Comparison of ENCODE assay signal across 10 cellular contexts in the genomic region with DNA sequence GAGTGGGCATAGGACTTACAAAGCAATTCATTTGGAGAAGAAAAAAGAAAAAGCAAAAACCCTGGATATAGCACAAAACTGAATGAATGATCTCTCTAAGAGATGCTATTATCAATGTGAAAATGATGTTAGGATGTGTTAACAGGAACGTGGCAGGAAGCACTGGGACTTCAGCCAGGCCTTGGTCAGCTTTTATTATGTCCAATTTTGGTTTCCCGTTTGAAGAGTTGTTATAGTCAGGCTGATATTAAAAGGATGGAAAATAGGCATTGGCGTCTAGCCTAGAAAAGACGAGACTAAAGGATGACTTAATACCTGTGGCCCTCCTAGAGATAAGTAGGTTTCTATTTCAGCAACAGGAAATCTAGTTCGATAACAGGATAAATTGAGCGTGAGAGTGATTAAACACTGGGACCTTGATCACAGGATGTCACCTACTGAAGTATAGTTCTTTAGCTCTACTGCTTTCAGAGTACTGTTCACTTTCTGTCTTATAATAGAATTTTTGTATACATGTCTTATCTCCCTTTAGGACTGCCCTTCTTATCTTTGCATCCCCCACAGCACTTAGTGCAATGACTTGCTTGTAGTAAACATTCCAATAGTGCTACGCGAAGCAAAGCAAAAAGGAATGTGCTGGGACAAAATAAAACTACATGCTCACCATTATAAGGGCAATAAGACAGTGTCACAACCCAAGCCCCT.
DNase-seq lines count a peak whose midpoint lies in the region; ATAC-seq, FAIRE-seq and TF ChIP-seq lines count a peak whose summit lies in the region.
"Had no signal": no experiment of that assay in that cellular context is flagged by ENCODE, and none has a peak within 500 bp of the region (broad histone marks: within the 10 kb centered on the region; RNA-seq: fewer than 3 reads in every experiment).

No MANE protein-coding gene starts in this region.

- H3K36me3 ChIP-seq in adrenal gland (replicated peaks in 1 of 2) (no peaks in the 10 kb centered on the region), tibial nerve (no peaks in the 10 kb centered on the region)

- no peaks in the 10 kb centered on the region for H3K27me3 ChIP-seq in adrenal gland
- H3K27me3 ChIP-seq in tibial nerve = no peaks in the 10 kb centered on the region

- no peaks in the 10 kb centered on the region for H3K9me3 ChIP-seq in adrenal gland (replicated peaks in 1 of 3)
- H3K9me3 ChIP-seq in tibial nerve = no peaks in the 10 kb centered on the region

- DNase-seq in NCI-H510A treated with DMSO at 0.1 percent for 48 hours (lab: John Stamatoyannopoulos, UW) (peak; percentile 44), NCI-H510A (lab: John Stamatoyannopoulos, UW) (no peak), adrenal gland (peak in 6 of 7 donors; percentile 37 to 76 (median 60)), tibial nerve (ENCODE audit: low spot score in 2 of 2) (peak in 1 of 2 donors; percentile 58), NCI-H128 (lab: John Stamatoyannopoulos, UW; ENCODE audit: unreplicated experiment) (no peak)
- DNase-seq: stimulated activated CD4-positive, alpha-beta T cell treated with anti-CD3 and anti-CD28 coated beads, Interleukin-2, amount 100 ng/mL, for 48 hours had no signal

- no peak for TF ChIP-seq CTCF in adrenal gland (IDR thresholded peaks at IDR 0.05)
- TF ChIP-seq CTCF in tibial nerve (IDR thresholded peaks at IDR 0.05) = no peak

- peak; percentile 95 for FAIRE-seq in islet of Langerhans (lab: Jason Lieb, UNC)
- FAIRE-seq: H1 had no signal

- H3K4me3 ChIP-seq in adrenal gland (peak overlapping the region in 1 of 4 donors; percentile 17), tibial nerve (no peak overlapping the region)

- peak in 1 of 2 donors; percentile 3 for TF ChIP-seq EP300 in tibial nerve (IDR thresholded peaks at IDR 0.05)

- ATAC-seq in esophagus mucosa = no peak
- no peak for ATAC-seq in GM21423 (IDR thresholded peaks at IDR 0.05; ENCODE audit: unreplicated experiment)

- no peak for TF ChIP-seq POLR2A in adrenal gland (IDR thresholded peaks at IDR 0.05)
- no peak for TF ChIP-seq POLR2A in tibial nerve (IDR thresholded peaks at IDR 0.05)

- H3K27ac ChIP-seq in adrenal gland = peak overlapping the region; percentile 4 to 86 (median 64)
- peak overlapping the region; percentile 42 to 86 (median 72) for H3K27ac ChIP-seq in tibial nerve

- H3K4me1 ChIP-seq in adrenal gland (replicated peaks in 1 of 2) (peaks cover 11 to 29% of the 10 kb centered on the region in 2 donors), tibial nerve (peaks cover 0 to 44% (median 24%) of the 10 kb centered on the region in 4 donors)

- intact Hi-C loops in adrenal gland (cut with DNase I) = no loop called here

- WGBS in adrenal gland, 4 donors = 16 to 26% (median 19%) methylated on average over 8 of the region's 8 CpGs
- 24 to 27% methylated on average over 8 of the region's 8 CpGs for WGBS in tibial nerve, 2 donors

Comparison
In these comparisons a context has a peak if more than half of its experiments do, and no peak if none do; other contexts are left out.
1. DNase-seq: peak in NCI-H510A treated with DMSO at 0.1 percent for 48 hours (single experiment) and adrenal gland (6 of 7); none in NCI-H510A (single experiment) and NCI-H128 (single experiment).